20 cellular contexts compared by ENCODE assay signal in the genomic region with DNA sequence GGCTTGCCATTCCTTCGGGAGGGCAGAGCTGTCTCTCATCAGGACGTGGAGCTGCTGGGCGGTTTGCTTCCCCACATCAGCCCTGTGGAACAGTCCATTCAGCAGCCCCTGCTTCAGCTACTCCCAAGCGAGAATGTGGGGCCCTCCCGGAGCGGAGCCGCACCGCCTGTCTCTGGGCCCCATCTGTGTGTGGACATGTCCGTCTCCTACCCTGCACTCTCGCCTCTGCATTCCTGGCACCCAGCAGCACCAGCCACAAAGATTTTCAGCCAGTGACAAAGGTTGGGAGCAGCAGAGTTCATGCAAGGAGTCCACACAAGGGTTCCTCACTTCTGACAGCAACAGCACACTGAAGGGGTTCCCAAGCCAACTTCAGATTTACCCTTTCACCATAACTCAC. TPM values are rescaled to one million over a fixed set of nuclear protein-coding genes. Genes with fewer than 3 reads are reported as not detected.
DNase-seq lines count a peak whose midpoint lies in the region; ATAC-seq and TF ChIP-seq lines count a peak whose summit lies in the region.
"Had no signal": no experiment of that assay in that cellular context is flagged by ENCODE, and none has a peak within 500 bp of the region (broad histone marks: within the 10 kb centered on the region; RNA-seq: fewer than 3 reads in every experiment).

No MANE protein-coding gene starts in this region.

- no peaks in the 10 kb centered on the region for H3K23me2 ChIP-seq in H9 (ENCODE audit: insufficient read length, low read depth, low read length, poor library complexity, severe bottlenecking)

- DNase-seq in H9 (no peak), T-helper 17 cell (no peak), testis (no peak), dedifferentiated amniotic fluid mesenchymal stem cell (ENCODE audit: extremely low spot score) (no peak)
- DNase-seq in stimulated activated effector memory CD8-positive, alpha-beta T cell treated with anti-CD3 and anti-CD28 coated beads, Interleukin-12 subunit alpha, Interleukin-12 subunit beta, amount 100 ng/mL, for 72 hours (ENCODE audit: low spot score in 2 of 2): no peak
- DNase-seq: ACHN; BE2C; C1 segment of cervical spinal cord; CD4-positive, CD25-positive, alpha-beta regulatory T cell; CD8-positive, alpha-beta memory T cell; COR-L47; DMS 273 treated with DMSO at 0.1 percent for 48 hours; DMS53; DND-41; EL had no signal

- H3K4ac ChIP-seq in H9 (ENCODE audit: low read depth, low read length): no peak overlapping the region

- H4K8ac ChIP-seq in H9 (replicated peaks; ENCODE audit: insufficient read length, low read depth, low read length): no peak overlapping the region

- intact Hi-C loops in testis (cut with DNase I; ENCODE audit: low total_unique reads): no loop called here

- H3K27me3 Mint-ChIP-seq in H9 (ENCODE audit: low read depth) (no peaks in the 10 kb centered on the region), T-helper 17 cell (no peaks in the 10 kb centered on the region)
- H3K27me3 Mint-ChIP-seq: CD4-positive, CD25-positive, alpha-beta regulatory T cell; CD8-positive, alpha-beta memory T cell had no signal

- no peak overlapping the region for H3K9ac ChIP-seq in H9 (ENCODE audit: extremely low read depth, insufficient read length, low read length)

- no peak overlapping the region for H3K18ac ChIP-seq in H9 (ENCODE audit: insufficient read length, low read depth, low read length)

- H3K36me3 Mint-ChIP-seq in H9 (ENCODE audit: insufficient read depth in 1 of 3, low read depth in 3 of 3) (peaks cover 54 to 83% (median 74%) of the 10 kb centered on the region in 3 experiments; a peak in 6 of 7 replicates), T-helper 17 cell (ENCODE audit: low read depth) (peaks cover 11% of the 10 kb centered on the region)
- H3K36me3 Mint-ChIP-seq in stimulated activated effector memory CD8-positive, alpha-beta T cell treated with anti-CD3 and anti-CD28 coated beads, Interleukin-12 subunit alpha, Interleukin-12 subunit beta, amount 100 ng/mL, for 72 hours: peaks cover 95% of the 10 kb centered on the region

- ATAC-seq in T-helper 17 cell (no peak), GM21825 (IDR thresholded peaks at IDR 0.05; ENCODE audit: unreplicated experiment) (no peak)
- ATAC-seq in stimulated activated effector memory CD8-positive, alpha-beta T cell treated with anti-CD3 and anti-CD28 coated beads, Interleukin-12 subunit alpha, Interleukin-12 subunit beta, amount 100 ng/mL, for 72 hours: no peak
- ATAC-seq: GM12878 had no signal

- H3K27ac Mint-ChIP-seq in H9 (peak overlapping the region in 2 of 3 experiments; percentile 44 to 62; a peak in 2 of 7 replicates), T-helper 17 cell (peak overlapping the region; percentile 32)
- H3K27ac Mint-ChIP-seq in stimulated activated effector memory CD8-positive, alpha-beta T cell treated with anti-CD3 and anti-CD28 coated beads, Interleukin-12 subunit alpha, Interleukin-12 subunit beta, amount 100 ng/mL, for 72 hours: peak overlapping the region; percentile 55
- H3K27ac Mint-ChIP-seq: CD4-positive, CD25-positive, alpha-beta regulatory T cell had no signal

- no peak overlapping the region for H2BK20ac ChIP-seq in H9 (ENCODE audit: low read depth, low read length, poor library complexity, severe bottlenecking)

- no peak overlapping the region for H2AK5ac ChIP-seq in H9 (ENCODE audit: insufficient read length, low read length)

- H3K9me3 Mint-ChIP-seq in H9: no peaks in the 10 kb centered on the region
- no peaks in the 10 kb centered on the region for H3K9me3 Mint-ChIP-seq in stimulated activated effector memory CD8-positive, alpha-beta T cell treated with anti-CD3 and anti-CD28 coated beads, Interleukin-12 subunit alpha, Interleukin-12 subunit beta, amount 100 ng/mL, for 72 hours
- H3K9me3 Mint-ChIP-seq: CD4-positive, CD25-positive, alpha-beta regulatory T cell; CD8-positive, alpha-beta memory T cell had no signal

- H2BK120ac ChIP-seq in H9 (ENCODE audit: low read depth, low read length, poor library complexity, severe bottlenecking): no peak overlapping the region

- H3K79me2 ChIP-seq in H9 (ENCODE audit: insufficient read depth, low read length): no peaks in the 10 kb centered on the region

- no peak overlapping the region for H2AFZ ChIP-seq in H9 (ENCODE audit: low read length)

- no peak overlapping the region for H3T11ph ChIP-seq in H9 (ENCODE audit: low read length)

- H3K14ac ChIP-seq in H9 (ENCODE audit: insufficient read depth, low read length): no peak overlapping the region

- H3K23ac ChIP-seq in H9 (ENCODE audit: insufficient read length, low read depth, low read length): no peak overlapping the region

- no peak for TF ChIP-seq POLR2A in testis (IDR thresholded peaks at IDR 0.05)

- H3K36me3 ChIP-seq in neutrophil: peaks cover 100% of the 10 kb centered on the region
- no peaks in the 10 kb centered on the region for H3K36me3 ChIP-seq in testis (ENCODE audit: low read depth, missing control alignments)

- H2BK15ac ChIP-seq in H9 (ENCODE audit: low read depth, low read length): no peak overlapping the region

- H2BK5ac ChIP-seq in H9 (ENCODE audit: insufficient read length, low read length): no peak overlapping the region

- no peaks in the 10 kb centered on the region for H3K9me3 ChIP-seq in H9 (ENCODE audit: control insufficient read depth, low read depth, low read length)
- no peaks in the 10 kb centered on the region for H3K9me3 ChIP-seq in T-helper 17 cell (ENCODE audit: control insufficient read depth, low read length, poor library complexity, severe bottlenecking)
- peaks cover 7% of the 10 kb centered on the region for H3K9me3 ChIP-seq in neutrophil
- H3K9me3 ChIP-seq in testis: no peaks in the 10 kb centered on the region
- H3K9me3 ChIP-seq: BE2C, HAP-1 had no signal

- TF ChIP-seq CTCF in H9 (conservative IDR thresholded peaks at IDR 0.05) (no peak), neutrophil (IDR thresholded peaks at IDR 0.05) (no peak), testis (IDR thresholded peaks at IDR 0.05) (no peak)

- H3K4me3 Mint-ChIP-seq in H9: no peak overlapping the region
- no peak overlapping the region for H3K4me3 Mint-ChIP-seq in T-helper 17 cell
- no peak overlapping the region for H3K4me3 Mint-ChIP-seq in stimulated activated effector memory CD8-positive, alpha-beta T cell treated with anti-CD3 and anti-CD28 coated beads, Interleukin-12 subunit alpha, Interleukin-12 subunit beta, amount 100 ng/mL, for 72 hours
- H3K4me3 Mint-ChIP-seq: CD4-positive, CD25-positive, alpha-beta regulatory T cell; CD8-positive, alpha-beta memory T cell had no signal

- no peaks in the 10 kb centered on the region for H3K79me1 ChIP-seq in H9 (ENCODE audit: insufficient read depth, low read depth, low read length, poor library complexity, severe bottlenecking)

- no peak overlapping the region for H2BK12ac ChIP-seq in H9 (ENCODE audit: insufficient read length, low read depth, low read length)

- H3K4me1 ChIP-seq in H9 (ENCODE audit: insufficient read depth, low read length) (no peaks in the 10 kb centered on the region), neutrophil (ENCODE audit: control insufficient read depth in 1 of 2, insufficient read depth in 1 of 2, low read depth in 1 of 2, low read length in 1 of 2) (no peaks in the 10 kb centered on the region), testis (no peaks in the 10 kb centered on the region)
- H3K4me1 ChIP-seq: BE2C, HAP-1 had no signal

- H3K27ac ChIP-seq in H9 (ENCODE audit: insufficient read length, low read depth, low read length) (no peak overlapping the region), neutrophil (peak overlapping the region; percentile 13), testis (no peak overlapping the region)

- H3K27me3 ChIP-seq in H9 (ENCODE audit: insufficient read depth, low read length): no peaks in the 10 kb centered on the region
- no peaks in the 10 kb centered on the region for H3K27me3 ChIP-seq in neutrophil
- H3K27me3 ChIP-seq in testis: no peaks in the 10 kb centered on the region
- H3K27me3 ChIP-seq: BE2C had no signal

- no peak overlapping the region for H4K5ac ChIP-seq in H9 (ENCODE audit: insufficient read length, low read depth, low read length)

- H3K4me1 Mint-ChIP-seq in H9: no peaks in the 10 kb centered on the region
- H3K4me1 Mint-ChIP-seq in T-helper 17 cell: no peaks in the 10 kb centered on the region
- no peaks in the 10 kb centered on the region for H3K4me1 Mint-ChIP-seq in stimulated activated effector memory CD8-positive, alpha-beta T cell treated with anti-CD3 and anti-CD28 coated beads, Interleukin-12 subunit alpha, Interleukin-12 subunit beta, amount 100 ng/mL, for 72 hours
- H3K4me1 Mint-ChIP-seq: CD8-positive, alpha-beta memory T cell had no signal

- H3K56ac ChIP-seq in H9 (ENCODE audit: insufficient read length, low read depth, low read length): no peak overlapping the region

- H4K20me1 ChIP-seq in H9 (ENCODE audit: control insufficient read depth, insufficient read depth, insufficient read length): no peaks in the 10 kb centered on the region

- H3K4me3 ChIP-seq in neutrophil (ENCODE audit: low read depth in 1 of 2, low read length in 1 of 2) (no peak overlapping the region), testis (no peak overlapping the region)
- H3K4me3 ChIP-seq: GM12878, HAP-1 had no signal

- no peak overlapping the region for H3K4me2 ChIP-seq in H9 (ENCODE audit: insufficient read depth, insufficient read length, low read length)

- WGBS in H9 (ENCODE audit: extremely low coverage, insufficient read length, low lambda C conversion rate): no CpG with 5 or more reads among the region's 10 CpGs
- 90 to 93% methylated on average over 10 of the region's 10 CpGs for WGBS in testis, 2 donors

- H4K91ac ChIP-seq in H9 (ENCODE audit: insufficient read length, low read depth, low read length): no peak overlapping the region

RNA-seq across cellular contexts. Expression of gene SLC22A1, which starts 29.0 kb away (rescaled TPM):
- total RNA-seq in H9 (2021) (0.39 and 0.50 TPM in 2 replicates), T-helper 17 cell (under 1 TPM; 0.21 to 0.45 TPM), testis (1 to 10 TPM; 1.5 to 1.7 TPM)
- polyA plus RNA-seq in testis (ENCODE audit: insufficient read depth, low read depth, low replicate concordance): 0.90 TPM
- total RNA-seq: G401 had no signal
- polyA plus RNA-seq: CD4-positive, CD25-positive, alpha-beta regulatory T cell had no signal
